In the genomic region with DNA sequence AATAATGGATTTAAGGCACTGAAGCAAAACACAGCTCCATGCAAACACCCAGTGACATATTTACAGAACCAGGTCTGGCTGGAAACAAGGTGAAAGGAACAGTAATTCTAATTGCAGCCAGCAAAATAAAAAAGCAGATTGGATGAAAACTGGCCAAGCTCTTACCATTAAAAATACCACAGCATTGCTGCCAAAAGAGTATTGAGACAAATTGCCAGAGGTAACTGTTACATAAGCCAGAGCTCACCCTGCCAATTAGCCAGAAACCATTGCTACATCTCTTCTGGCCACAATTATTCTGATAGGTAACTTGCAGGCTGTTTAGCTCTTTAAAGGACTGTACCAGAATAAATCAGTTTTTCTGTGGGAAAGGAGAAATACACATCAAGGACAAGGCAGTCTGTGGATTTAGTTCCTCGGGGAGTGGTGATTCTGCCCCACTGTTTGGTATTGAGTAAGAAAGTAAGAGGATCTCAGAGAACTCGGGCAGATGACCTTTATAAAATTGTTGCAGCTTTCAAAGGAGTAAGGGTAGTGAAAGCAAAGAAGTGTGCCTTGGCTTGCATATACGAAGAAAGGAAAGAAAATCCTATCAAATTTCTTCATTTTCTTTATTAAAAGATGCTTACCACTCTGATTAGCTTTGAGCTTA, we compare ENCODE assay signal across 11 cellular contexts.
DNase-seq lines count a peak whose midpoint lies in the region; ATAC-seq and TF ChIP-seq lines count a peak whose summit lies in the region.
"Had no signal": no experiment of that assay in that cellular context is flagged by ENCODE, and none has a peak within 500 bp of the region (broad histone marks: within the 10 kb centered on the region; RNA-seq: fewer than 3 reads in every experiment).

No MANE protein-coding gene starts in this region.

- H3K36me3 ChIP-seq in neuronal stem cell (replicated peaks in 1 of 2; ENCODE audit: control insufficient read depth in 2 of 2, insufficient read depth in 2 of 2, low read length in 2 of 2): no peaks in the 10 kb centered on the region

- no peaks in the 10 kb centered on the region for H3K79me1 ChIP-seq in neuronal stem cell (ENCODE audit: low read depth, low read length)

- H3K4ac ChIP-seq in neuronal stem cell (ENCODE audit: low read length): no peak overlapping the region

- H3K27ac Mint-ChIP-seq in natural killer cell: no peak overlapping the region
- H3K27ac Mint-ChIP-seq in activated CD4-positive, alpha-beta memory T cell treated with anti-CD3 and anti-CD28 coated beads for 36 hours: no peak overlapping the region
- H3K27ac Mint-ChIP-seq: activated naive CD4-positive, alpha-beta T cell treated with anti-CD3 and anti-CD28 coated beads, Interleukin-2, amount 50 U/mL, for 72 hours had no signal

- no peak overlapping the region for H3K14ac ChIP-seq in neuronal stem cell (ENCODE audit: low read length)

- no peak overlapping the region for H2AK5ac ChIP-seq in neuronal stem cell (ENCODE audit: low read depth, low read length)

- H2BK5ac ChIP-seq in neuronal stem cell (ENCODE audit: low read length): no peak overlapping the region

- no peak overlapping the region for H2BK120ac ChIP-seq in neuronal stem cell (ENCODE audit: low read depth, low read length)

- no peak overlapping the region for H2AFZ ChIP-seq in neuronal stem cell (ENCODE audit: low read length)

- H3K27me3 Mint-ChIP-seq in natural killer cell (ENCODE audit: low read depth in 2 of 2): peaks cover 0 to 2% of the 10 kb centered on the region in 2 donors
- H3K27me3 Mint-ChIP-seq in activated CD4-positive, alpha-beta memory T cell treated with anti-CD3 and anti-CD28 coated beads for 36 hours: no peaks in the 10 kb centered on the region

- peaks cover 0 to 6% (median 0%) of the 10 kb centered on the region in 3 experiments for H3K27me3 ChIP-seq in neuronal stem cell (ENCODE audit: control insufficient read depth in 3 of 3, insufficient read depth in 3 of 3, low read depth in 1 of 3, low read length in 3 of 3)

- POLR2A ChIA-PET in activated CD4-positive, alpha-beta memory T cell treated with anti-CD3 and anti-CD28 coated beads for 36 hours (lab: Charles Lee): no interaction called here

- no peak overlapping the region for H2BK12ac ChIP-seq in neuronal stem cell (ENCODE audit: low read length)

- H3K4me1 Mint-ChIP-seq in natural killer cell: peaks cover 19 to 20% of the 10 kb centered on the region in 2 donors
- H3K4me1 Mint-ChIP-seq in activated CD4-positive, alpha-beta memory T cell treated with anti-CD3 and anti-CD28 coated beads for 36 hours (ENCODE audit: low read depth): no peaks in the 10 kb centered on the region

- no peaks in the 10 kb centered on the region for H3K9me3 Mint-ChIP-seq in natural killer cell
- H3K9me3 Mint-ChIP-seq in activated CD4-positive, alpha-beta memory T cell treated with anti-CD3 and anti-CD28 coated beads for 36 hours: no peaks in the 10 kb centered on the region
- H3K9me3 Mint-ChIP-seq: activated naive CD4-positive, alpha-beta T cell treated with anti-CD3 and anti-CD28 coated beads, Interleukin-2, amount 50 U/mL, for 72 hours had no signal

- intact Hi-C loops in natural killer cell (cut with micrococcal nuclease): no loop called here
- intact Hi-C loops in activated CD4-positive, alpha-beta memory T cell treated with anti-CD3 and anti-CD28 coated beads for 36 hours (cut with micrococcal nuclease): no loop called here

- H4K8ac ChIP-seq in neuronal stem cell (ENCODE audit: low read depth, low read length): no peak overlapping the region

- H3K27ac ChIP-seq in neuronal stem cell (replicated peaks; ENCODE audit: low read length): no peak overlapping the region

- H3K9me3 ChIP-seq in neuronal stem cell (replicated peaks in 1 of 2; ENCODE audit: control insufficient read depth in 2 of 2, insufficient read depth in 1 of 2, low read depth in 1 of 2, low read length in 2 of 2): no peaks in the 10 kb centered on the region

- WGBS in neuronal stem cell (ENCODE audit: extremely low coverage in 2 of 2, insufficient read length in 2 of 2, insufficient replicate concordance in 1 of 2), 2 donors: no CpG with 5 or more reads among the region's 3 CpGs

- H3K4me3 ChIP-seq in neuronal stem cell (ENCODE audit: low read length in 2 of 2): no peak overlapping the region
- H3K4me3 ChIP-seq: GM12878 had no signal

- no peak overlapping the region for H3K4me2 ChIP-seq in neuronal stem cell (ENCODE audit: insufficient read depth, low read length, poor library complexity, severe bottlenecking)

- peaks cover 0 to 3% of the 10 kb centered on the region in 2 donors for H3K4me1 ChIP-seq in neuronal stem cell (ENCODE audit: control insufficient read depth in 2 of 2, insufficient read depth in 1 of 2, low read depth in 1 of 2, low read length in 2 of 2)

- peak; percentile 30 for DNase-seq in GM03348 (ENCODE audit: low spot score)
- peak; percentile 78 for DNase-seq in NCI-H446 treated with DMSO at 0.1 percent for 48 hours (lab: John Stamatoyannopoulos, UW)
- DNase-seq in cerebellum (ENCODE audit: low spot score): peak; percentile 83
- DNase-seq in omental fat pad (ENCODE audit: low spot score): no peak
- DNase-seq in natural killer cell: no peak
- DNase-seq in activated CD4-positive, alpha-beta memory T cell treated with anti-CD3 and anti-CD28 coated beads for 36 hours: no peak
- DNase-seq in neuronal stem cell (ENCODE audit: low spot score): no peak
- DNase-seq: head of caudate nucleus; stimulated activated CD8-positive, alpha-beta memory T cell treated with anti-CD3 and anti-CD28 coated beads, Interleukin-4, amount 100 ng/mL, for 48 hours had no signal

- no peak overlapping the region for H3K4me3 Mint-ChIP-seq in natural killer cell
- H3K4me3 Mint-ChIP-seq in activated CD4-positive, alpha-beta memory T cell treated with anti-CD3 and anti-CD28 coated beads for 36 hours: no peak overlapping the region

- no peaks in the 10 kb centered on the region for H3K36me3 Mint-ChIP-seq in natural killer cell
- H3K36me3 Mint-ChIP-seq in activated CD4-positive, alpha-beta memory T cell treated with anti-CD3 and anti-CD28 coated beads for 36 hours: no peaks in the 10 kb centered on the region
- H3K36me3 Mint-ChIP-seq: activated naive CD4-positive, alpha-beta T cell treated with anti-CD3 and anti-CD28 coated beads, Interleukin-2, amount 50 U/mL, for 72 hours had no signal

- no peak overlapping the region for H3K9ac ChIP-seq in neuronal stem cell (ENCODE audit: low read depth, low read length, poor library complexity)

- no peak overlapping the region for H3K23ac ChIP-seq in neuronal stem cell (ENCODE audit: low read depth, low read length, poor library complexity)

- H3K18ac ChIP-seq in neuronal stem cell (ENCODE audit: low read length): no peak overlapping the region

- peak; percentile 50 for ATAC-seq in omental fat pad (ENCODE audit: low FRiP score)
- ATAC-seq in natural killer cell: no peak
- ATAC-seq: activated naive CD4-positive, alpha-beta T cell treated with anti-CD3 and anti-CD28 coated beads, Interleukin-2, amount 50 U/mL, for 72 hours; GM12878 had no signal

- H2BK15ac ChIP-seq in neuronal stem cell (ENCODE audit: low read length): no peak overlapping the region

- TF ChIP-seq CTCF in omental fat pad (IDR thresholded peaks at IDR 0.05) (no peak), natural killer cell (IDR thresholded peaks at IDR 0.05) (no peak)

- no peak overlapping the region for H4K91ac ChIP-seq in neuronal stem cell (ENCODE audit: low read depth, low read length, poor library complexity)

- CTCF ChIA-PET in activated CD4-positive, alpha-beta memory T cell treated with anti-CD3 and anti-CD28 coated beads for 36 hours (lab: Charles Lee): no interaction called here

Comparison
In these comparisons a context has a peak if more than half of its experiments do, and no peak if none do; other contexts are left out.
1. DNase-seq: peak in GM03348 (single experiment), NCI-H446 treated with DMSO at 0.1 percent for 48 hours (single experiment) and cerebellum (single experiment); none in omental fat pad (single experiment), natural killer cell (single experiment), activated CD4-positive, alpha-beta memory T cell treated with anti-CD3 and anti-CD28 coated beads for 36 hours (single experiment) and neuronal stem cell (single experiment).